In genomic region chr1:6488602-6489382, GRCh38 we compare ENCODE assay signal across 22 cellular contexts. TPM values are rescaled to one million over a fixed set of nuclear protein-coding genes. Genes with fewer than 3 reads are reported as not detected.
A peak's percentile ranks its signal among the peaks of the same experiment; 100 is the strongest.
DNase-seq lines count a peak whose midpoint lies in the region; ATAC-seq, FAIRE-seq and TF ChIP-seq lines count a peak whose summit lies in the region.
"Had no signal": no experiment of that assay in that cellular context is flagged by ENCODE, and none has a peak within 500 bp of the region (broad histone marks: within the 10 kb centered on the region; RNA-seq: fewer than 3 reads in every experiment).

No MANE protein-coding gene starts in this region.

- 72% methylated on average over 5 of the region's 13 CpGs for WGBS in A549 (ENCODE audit: missing lambda C conversion rate)
- WGBS in mammary epithelial cell (ENCODE audit: low coverage, missing lambda C conversion rate): 0% methylated on average over 5 of the region's 13 CpGs

- POLR2A ChIA-PET in A549 (lab: Yijun Ruan, JAX): no interaction called here

- ATAC-seq in A549 (no peak), GM23338 (no peak)
- ATAC-seq: left lobe of liver had no signal

- TF ChIP-seq POLR2A in A549 (IDR thresholded peaks at IDR 0.05; ENCODE audit: low read length): no peak

- dilution Hi-C loops in mammary epithelial cell (cut with HindIII; ENCODE audit: low sequenced_read_pairs): no loop called here

- H3K36me3 Mint-ChIP-seq in nephron progenitor cell (ENCODE audit: low read depth) (no peaks in the 10 kb centered on the region), GM23338 (ENCODE audit: low read depth) (no peaks in the 10 kb centered on the region)

- H3K4me3 ChIP-seq in A549 (no peak overlapping the region), mammary epithelial cell (replicated peaks in 1 of 3; ENCODE audit: insufficient read depth in 1 of 3, low read depth in 2 of 3, low read length in 3 of 3) (peak overlapping the region; percentile 84 to 93 (median 92)), GM23338 (no peak overlapping the region)
- no peak overlapping the region for H3K4me3 ChIP-seq in effector memory CD4-positive, alpha-beta T cell (ENCODE audit: insufficient read depth, low read depth, low read length, poor library complexity, severe bottlenecking)
- H3K4me3 ChIP-seq: adrenal gland had no signal

- TF ChIP-seq EP300 in A549 (IDR thresholded peaks at IDR 0.05): no peak

- no peaks in the 10 kb centered on the region for H3K9me3 ChIP-seq in A549
- no peaks in the 10 kb centered on the region for H3K9me3 ChIP-seq in mammary epithelial cell (replicated peaks; ENCODE audit: insufficient read depth, low read length)
- no peaks in the 10 kb centered on the region for H3K9me3 ChIP-seq in effector memory CD4-positive, alpha-beta T cell (ENCODE audit: control insufficient read depth, low read length)
- H3K9me3 ChIP-seq: adrenal gland, esophagus muscularis mucosa had no signal

- no peaks in the 10 kb centered on the region for H3K9me2 ChIP-seq in GM23338 (ENCODE audit: insufficient read depth)

- no peak for FAIRE-seq in A549 (lab: Jason Lieb, UNC)

- H2AFZ ChIP-seq in mammary epithelial cell (ENCODE audit: low read depth, low read length): no peak overlapping the region
- H2AFZ ChIP-seq in GM23338: no peak overlapping the region

- peaks cover 5% of the 10 kb centered on the region for H3K36me3 ChIP-seq in mammary epithelial cell (ENCODE audit: insufficient read depth, low read length)
- no peaks in the 10 kb centered on the region for H3K36me3 ChIP-seq in effector memory CD4-positive, alpha-beta T cell (ENCODE audit: control insufficient read depth, insufficient read depth, low read length)
- H3K36me3 ChIP-seq in GM23338 (ENCODE audit: insufficient read depth): no peaks in the 10 kb centered on the region
- H3K36me3 ChIP-seq: adrenal gland, esophagus muscularis mucosa had no signal

- H3K9me3 Mint-ChIP-seq in nephron progenitor cell: no peaks in the 10 kb centered on the region
- H3K9me3 Mint-ChIP-seq in GM23338: no peaks in the 10 kb centered on the region
- H3K9me3 Mint-ChIP-seq: activated T-cell treated with anti-CD3 and anti-CD28 coated beads, Interleukin-2, amount 50 U/mL, for 24 hours; nephron; T-helper 2 cell treated with Interferon-gamma antibody and Interleukin-4, amounts not matched to agents 5 μg/mL and 100 μg/mL, for 36 hours had no signal

- H3K4me1 ChIP-seq in A549 (peaks cover 23% of the 10 kb centered on the region), mammary epithelial cell (ENCODE audit: insufficient read depth, low read length) (peaks cover 68% of the 10 kb centered on the region), GM23338 (ENCODE audit: insufficient read depth) (peaks cover 16% of the 10 kb centered on the region)
- peaks cover 39% of the 10 kb centered on the region for H3K4me1 ChIP-seq in effector memory CD4-positive, alpha-beta T cell (ENCODE audit: control insufficient read depth, insufficient read depth, low read length, poor library complexity, severe bottlenecking)

- BruUV-seq in mammary epithelial cell (replicated peaks; lab: Mats Ljungman, UMichigan): TSS peak; percentile 16

- H3K79me2 ChIP-seq in mammary epithelial cell (ENCODE audit: insufficient read depth, low read length): peaks cover 71% of the 10 kb centered on the region
- H3K79me2 ChIP-seq in GM23338 (replicated peaks; ENCODE audit: insufficient read depth): no peaks in the 10 kb centered on the region

- DNase-seq in A549 (ENCODE audit: low read depth in 1 of 2, low spot score in 1 of 2) (no peak), HPDE6-E6E7 (ENCODE audit: extremely low spot score) (peak; percentile 89), mammary epithelial cell (peak; percentile 93), nephron progenitor cell (peak; percentile 33), dedifferentiated amniotic fluid mesenchymal stem cell (ENCODE audit: extremely low spot score) (no peak), GM23338 (ENCODE audit: low spot score) (no peak)
- DNase-seq in effector memory CD4-positive, alpha-beta T cell: no peak
- DNase-seq in stimulated activated CD4-positive, alpha-beta T cell treated with anti-CD3 and anti-CD28 coated beads, Interleukin-12 subunit alpha, Interleukin-12 subunit beta, amount 100 ng/mL, for 4 hours: no peak
- DNase-seq: activated CD4-positive, alpha-beta T cell treated with anti-CD3 and anti-CD28 coated beads for 4 hours; activated T-cell treated with anti-CD3 and anti-CD28 coated beads, Interleukin-2, amount 50 U/mL, for 24 hours; adrenal gland; DMS79 treated with DMSO at 0.1 percent for 48 hours; HCEC 1CT; hippocampal formation; NCI-H1436 treated with DMSO at 0.1 percent for 48 hours; NCI-H748 treated with DMSO at 0.1 percent for 48 hours; stimulated activated naive CD4-positive, alpha-beta T cell had no signal

- CTCF ChIA-PET in A549 (lab: Yijun Ruan, JAX): interaction anchor here (0.6 to 4.6 kb wide), 28 partner anchors 8 to 159 kb away, joined by 3 to 54 read pairs (median 4); no protein-coding TSS in a partner anchor
- CTCF ChIA-PET in mammary epithelial cell (lab: Charles Lee; ENCODE audit: low non-redundant PET): interaction anchor here (0.8 to 1.0 kb wide), 2 partner anchors 213 to 250 kb away, joined by 3 read pairs; partner anchors contain the start of gene DNAJC11

- H3K27me3 ChIP-seq in mammary epithelial cell (ENCODE audit: insufficient read depth, low read length): no peaks in the 10 kb centered on the region
- peaks cover 22% of the 10 kb centered on the region for H3K27me3 ChIP-seq in effector memory CD4-positive, alpha-beta T cell (replicated peaks; ENCODE audit: control insufficient read depth, insufficient read depth, low read length, poor library complexity, severe bottlenecking)
- H3K27me3 ChIP-seq in GM23338 (ENCODE audit: insufficient read depth): peaks cover 6% of the 10 kb centered on the region; the same call in 1 of the 2 replicates
- H3K27me3 ChIP-seq: adrenal gland had no signal

- no peak for TF ChIP-seq RAD21 in A549 (conservative IDR thresholded peaks at IDR 0.05 in 1 of 2, IDR thresholded peaks at IDR 0.05 in 1 of 2)

- TF ChIP-seq CTCF in A549 (IDR thresholded peaks at IDR 0.05) (no peak), mammary epithelial cell (conservative IDR thresholded peaks at IDR 0.05 in 1 of 2, IDR thresholded peaks at IDR 0.05 in 1 of 2; ENCODE audit: extremely low read depth in 1 of 2, insufficient read depth in 1 of 2, low read depth in 1 of 2, low read length in 2 of 2) (peak in 1 of 2 donors; percentile 12), nephron progenitor cell (IDR thresholded peaks at IDR 0.05) (no peak), GM23338 (conservative IDR thresholded peaks at IDR 0.05; ENCODE audit: low read depth in 2 of 2) (no peak)

- H4K20me1 ChIP-seq in mammary epithelial cell (ENCODE audit: insufficient read depth, low read length) (no peaks in the 10 kb centered on the region), GM23338 (replicated peaks; ENCODE audit: insufficient read depth) (no peaks in the 10 kb centered on the region; the same call in 1 of the 2 replicates)

- H3K4me3 Mint-ChIP-seq in nephron progenitor cell (no peak overlapping the region), GM23338 (no peak overlapping the region)

- no peak overlapping the region for H3K27ac Mint-ChIP-seq in nephron progenitor cell
- no peak overlapping the region for H3K27ac Mint-ChIP-seq in GM23338
- H3K27ac Mint-ChIP-seq: activated T-cell treated with anti-CD3 and anti-CD28 coated beads, Interleukin-2, amount 50 U/mL, for 24 hours; nephron; T-helper 2 cell treated with Interferon-gamma antibody and Interleukin-4, amounts not matched to agents 5 μg/mL and 100 μg/mL, for 36 hours had no signal

- in situ Hi-C loops in mammary epithelial cell (cut with MboI; ENCODE audit: low sequenced_read_pairs in 2 of 2): no loop called here

- H3K4me1 Mint-ChIP-seq in nephron progenitor cell (peaks cover 41% of the 10 kb centered on the region), GM23338 (peaks cover 37% of the 10 kb centered on the region)

- peak overlapping the region; percentile 95 for H3K9ac ChIP-seq in mammary epithelial cell (ENCODE audit: insufficient read depth, low read length)
- H3K9ac ChIP-seq: KMS-11 had no signal

- H3K27ac ChIP-seq in A549 (peak overlapping the region in 1 of 2 experiments; percentile 99; a peak in 2 of 6 replicates), mammary epithelial cell (ENCODE audit: insufficient read depth, low read depth, low read length) (peak overlapping the region; percentile 96), GM23338 (ENCODE audit: low read depth) (no peak overlapping the region)
- H3K27ac ChIP-seq in effector memory CD4-positive, alpha-beta T cell (ENCODE audit: insufficient read depth, low read length, poor library complexity, severe bottlenecking): no peak overlapping the region
- H3K27ac ChIP-seq: adrenal gland, esophagus muscularis mucosa, KMS-11 had no signal

- H3K4me2 ChIP-seq in A549 (peak overlapping the region; percentile 100), mammary epithelial cell (ENCODE audit: insufficient read depth, low read depth, low read length) (peak overlapping the region; percentile 93), GM23338 (no peak overlapping the region)

- intact Hi-C loops in mammary epithelial cell (cut with micrococcal nuclease): loop anchor here (2.0 to 10.0 kb wide), 3 partner anchors 112 to 726 kb away; no protein-coding TSS in a partner anchor

- H3K27me3 Mint-ChIP-seq in nephron progenitor cell (ENCODE audit: low read depth, poor library complexity) (peaks cover 26% of the 10 kb centered on the region), GM23338 (ENCODE audit: insufficient read depth, low read depth, poor library complexity) (peaks cover 23% of the 10 kb centered on the region)

- H3F3A ChIP-seq in GM23338 (replicated peaks; ENCODE audit: low read depth): peaks cover 15% of the 10 kb centered on the region

RNA-seq across cellular contexts. Expression of gene PLEKHG5, which starts 2.7 kb away (rescaled TPM):
- polyA plus RNA-seq in A549 (2011; rRNA removed) (0.75 and 0.84 TPM in 2 replicates), A549 (2017; fragmentation: RNase III; extraction: RNeasy Plus Mini Kit Qiagen cat#74134 plus additional on column Dnase treatment) (2.4 to 3.4 TPM (median 3.1 TPM) in 3 replicates), mammary epithelial cell (25.3 TPM), GM23338 (2016; fragmentation: Nextera tagmentation; extraction: Ambion mirVana) (9.0 and 10.2 TPM in 2 replicates)
- polyA plus RNA-seq in A549 (2012; cell fraction: cytosol; rRNA removed): 1.1 and 1.6 TPM in 2 replicates
- polyA plus RNA-seq in A549 (2012; cell fraction: nucleus; rRNA removed): 7.2 and 9.2 TPM in 2 replicates
- polyA minus RNA-seq in A549 (2011; rRNA and poly(A)+ RNA removed): 0.62 and 0.83 TPM in 2 replicates
- 10 to 100 TPM; 19.0 to 88.8 TPM for total RNA-seq in mammary epithelial cell
- polyA minus RNA-seq in mammary epithelial cell: 20.3 TPM
- 25.8 and 26.4 TPM in 2 replicates for total RNA-seq in GM23338 (2014; rRNA removed; shearing (Covaris generic))

RNA-seq across cellular contexts. Expression of gene TNFRSF25, which starts 22.8 kb away (rescaled TPM):
- polyA plus RNA-seq in A549 (2011; rRNA removed): 0.65 and 0.85 TPM in 2 replicates
- polyA plus RNA-seq in A549 (2012; cell fraction: cytosol; rRNA removed): 2.1 and 2.6 TPM in 2 replicates
- polyA plus RNA-seq in A549 (2012; cell fraction: nucleus; rRNA removed): 23.2 and 24.6 TPM in 2 replicates
- polyA plus RNA-seq in A549 (2017; fragmentation: RNase III; extraction: RNeasy Plus Mini Kit Qiagen cat#74134 plus additional on column Dnase treatment): 3.0 to 4.5 TPM (median 3.4 TPM) in 3 replicates
- polyA minus RNA-seq in A549 (2011; rRNA and poly(A)+ RNA removed): 0.04 and 0.83 TPM in 2 replicates
- total RNA-seq in mammary epithelial cell: 10 to 100 TPM in 1 of 2 donors, 1 to 10 TPM in 1; 6.7 to 60.9 TPM
- 21.0 TPM for polyA plus RNA-seq in mammary epithelial cell
- polyA minus RNA-seq in mammary epithelial cell: 5.8 TPM
- 25.3 and 26.3 TPM in 2 replicates for total RNA-seq in GM23338 (2014; rRNA removed; shearing (Covaris generic))
- polyA plus RNA-seq in GM23338 (2016; fragmentation: Nextera tagmentation; extraction: Ambion mirVana): 13.6 and 15.2 TPM in 2 replicates

Comparison
In these comparisons a context has a peak if more than half of its experiments do, and no peak if none do; other contexts are left out.
1. DNase-seq: peak in HPDE6-E6E7 (single experiment), mammary epithelial cell (single experiment) and nephron progenitor cell (single experiment); none in A549 (0 of 2), dedifferentiated amniotic fluid mesenchymal stem cell (single experiment), effector memory CD4-positive, alpha-beta T cell (0 of 3), stimulated activated CD4-positive, alpha-beta T cell treated with anti-CD3 and anti-CD28 coated beads, Interleukin-12 subunit alpha, Interleukin-12 subunit beta, amount 100 ng/mL, for 4 hours (single experiment) and GM23338 (single experiment).
2. H3K4me3 ChIP-seq: peak in mammary epithelial cell (3 of 3); none in A549 (single experiment), effector memory CD4-positive, alpha-beta T cell (single experiment) and GM23338 (single experiment).